22 cellular contexts compared by ENCODE assay signal in genomic region chr2:21072477-21073242, GRCh38. TPM values are rescaled to one million over a fixed set of nuclear protein-coding genes. Genes with fewer than 3 reads are reported as not detected.
DNase-seq lines count a peak whose midpoint lies in the region; ATAC-seq and TF ChIP-seq lines count a peak whose summit lies in the region.
"Had no signal": no experiment of that assay in that cellular context is flagged by ENCODE, and none has a peak within 500 bp of the region (broad histone marks: within the 10 kb centered on the region; RNA-seq: fewer than 3 reads in every experiment).

No MANE protein-coding gene starts in this region.

- no peaks in the 10 kb centered on the region for H3K27me3 ChIP-seq in GM23338 (ENCODE audit: insufficient read depth)
- H3K27me3 ChIP-seq in mesendoderm (ENCODE audit: insufficient read depth, low read length, poor library complexity) = no peaks in the 10 kb centered on the region
- H3K27me3 ChIP-seq in dorsolateral prefrontal cortex = peaks cover 0 to 11% (median 0%) of the 10 kb centered on the region in 45 donors
- H3K27me3 ChIP-seq: BLaER1 had no signal

- H2BK15ac ChIP-seq in mesendoderm (replicated peaks; ENCODE audit: low read depth) = no peak overlapping the region

- H3K9me3 ChIP-seq in OCI-LY7 (ENCODE audit: low read length) = no peaks in the 10 kb centered on the region
- H3K9me3 ChIP-seq: BLaER1 had no signal

- H3K4me3 Mint-ChIP-seq in GM23338 (no peak overlapping the region), endothelial cell (ENCODE audit: unreplicated experiment) (no peak overlapping the region)
- H3K4me3 Mint-ChIP-seq: CD4-positive, alpha-beta T cell had no signal

- H3K4me1 Mint-ChIP-seq in GM23338 (peaks cover 24% of the 10 kb centered on the region), endothelial cell (ENCODE audit: unreplicated experiment) (peaks cover 41% of the 10 kb centered on the region)

- H3K79me2 ChIP-seq in GM23338 (replicated peaks; ENCODE audit: insufficient read depth) (no peaks in the 10 kb centered on the region), OCI-LY7 (ENCODE audit: insufficient read depth, low read depth, low read length) (no peaks in the 10 kb centered on the region), mesendoderm (ENCODE audit: control insufficient read depth, insufficient read depth, low read length) (no peaks in the 10 kb centered on the region)

- H4K5ac ChIP-seq in mesendoderm (ENCODE audit: low read length) = no peak overlapping the region

- DNase-seq in GM23338 (ENCODE audit: low spot score) (no peak), OCI-LY7 (ENCODE audit: low spot score) (no peak), endothelial cell (ENCODE audit: low spot score) (no peak), mesendoderm (peak; percentile 12), dorsolateral prefrontal cortex (no peak), SW480 (ENCODE audit: low spot score) (no peak), NCI-H2196 treated with DMSO at 0.1 percent for 48 hours (lab: John Stamatoyannopoulos, UW; ENCODE audit: unreplicated experiment) (no peak), DMS79 (lab: John Stamatoyannopoulos, UW) (no peak)
- DNase-seq: CD4-positive, alpha-beta T cell; COR-L47; DND-41; GOT3; Kasumi-1; NCI-H1048; NCI-H1417 treated with DMSO at 0.1 percent for 48 hours; NCI-H187; NCI-H446 treated with DMSO at 0.1 percent for 48 hours; NCI-H526 treated with DMSO at 0.1 percent for 48 hours had no signal

- no TSS peak for BruUV-seq in OCI-LY7 (replicated peaks; lab: Mats Ljungman, UMichigan)

- H3K27me3 Mint-ChIP-seq in GM23338 (ENCODE audit: insufficient read depth, low read depth, poor library complexity) (no peaks in the 10 kb centered on the region), endothelial cell (ENCODE audit: unreplicated experiment) (no peaks in the 10 kb centered on the region)

- no peak overlapping the region for H2BK5ac ChIP-seq in mesendoderm (ENCODE audit: low read length)

- no peaks in the 10 kb centered on the region for H3K9me2 ChIP-seq in GM23338 (ENCODE audit: insufficient read depth)
- H3K9me2 ChIP-seq in OCI-LY7 (ENCODE audit: insufficient read depth, low read length) = no peaks in the 10 kb centered on the region

- H3K36me3 Mint-ChIP-seq in GM23338 (ENCODE audit: low read depth) (no peaks in the 10 kb centered on the region), endothelial cell (ENCODE audit: low read depth, unreplicated experiment) (no peaks in the 10 kb centered on the region)

- no peak overlapping the region for H3K56ac ChIP-seq in mesendoderm (ENCODE audit: low read length)

- intact Hi-C loops in OCI-LY7 (cut with micrococcal nuclease; ENCODE audit: unreplicated experiment) (no loop called here), dorsolateral prefrontal cortex (cut with DNase I) (no loop called here)

- no peaks in the 10 kb centered on the region for H4K20me1 ChIP-seq in GM23338 (replicated peaks; ENCODE audit: insufficient read depth)
- no peaks in the 10 kb centered on the region for H4K20me1 ChIP-seq in OCI-LY7 (ENCODE audit: insufficient read depth, low read length)
- H4K20me1 ChIP-seq: BLaER1 had no signal

- POLR2A ChIA-PET in OCI-LY7 (lab: Charles Lee) = no interaction called here

- no peaks in the 10 kb centered on the region for H3K9me3 Mint-ChIP-seq in GM23338
- H3K9me3 Mint-ChIP-seq in endothelial cell (ENCODE audit: unreplicated experiment) = no peaks in the 10 kb centered on the region
- H3K9me3 Mint-ChIP-seq: CD4-positive, alpha-beta T cell had no signal

- CTCF ChIA-PET in OCI-LY7 (lab: Charles Lee; ENCODE audit: unreplicated experiment) = no interaction called here

- no peak overlapping the region for H3K4ac ChIP-seq in mesendoderm (ENCODE audit: low read depth, low read length)

- no peak overlapping the region for H4K8ac ChIP-seq in mesendoderm (ENCODE audit: low read depth, low read length)

- H3K9ac ChIP-seq in mesendoderm (ENCODE audit: low read length) = no peak overlapping the region
- H3K9ac ChIP-seq: BLaER1 had no signal

- H3K4me1 ChIP-seq in GM23338 (ENCODE audit: insufficient read depth) (peaks cover 19% of the 10 kb centered on the region; the same call in 1 of the 2 replicates), OCI-LY7 (ENCODE audit: insufficient read depth, low read length, poor library complexity, severe bottlenecking) (no peaks in the 10 kb centered on the region), mesendoderm (ENCODE audit: control insufficient read depth, low read depth, low read length) (no peaks in the 10 kb centered on the region)
- H3K4me1 ChIP-seq: BLaER1 had no signal

- H3K23ac ChIP-seq in mesendoderm (ENCODE audit: low read length) = no peak overlapping the region

- TF ChIP-seq CTCF in GM23338 (conservative IDR thresholded peaks at IDR 0.05; ENCODE audit: low read depth in 2 of 2) (peak in 1 of 2 experiments; percentile 37; a peak in 2 of 4 replicates), OCI-LY7 (conservative IDR thresholded peaks at IDR 0.05; ENCODE audit: low read length) (0 out of 2 replicates have a peak, but pooled peaks have one; percentile 12), endothelial cell (IDR thresholded peaks at IDR 0.05; ENCODE audit: unreplicated experiment) (no peak), dorsolateral prefrontal cortex (IDR thresholded peaks at IDR 0.05 in 54 of 56, conservative IDR thresholded peaks at IDR 0.05 in 2 of 56; ENCODE audit: low read depth in 1 of 56, partially characterized antibody in 56 of 56) (no peak)

- H3K27ac ChIP-seq in GM23338 (ENCODE audit: low read depth) (no peak overlapping the region), OCI-LY7 (ENCODE audit: low read depth, low read length, poor library complexity, severe bottlenecking) (no peak overlapping the region), mesendoderm (ENCODE audit: low read depth, low read length) (no peak overlapping the region), dorsolateral prefrontal cortex (no peak overlapping the region)
- H3K27ac ChIP-seq: BLaER1 had no signal

- peak; percentile 29; the same call in 1 of the 3 replicates for ATAC-seq in GM23338

- WGBS in mesendoderm (ENCODE audit: extremely low coverage, insufficient coverage, low lambda C conversion rate) = no CpG with 5 or more reads among the region's 4 CpGs

- H3K36me3 ChIP-seq in GM23338 (ENCODE audit: insufficient read depth) (no peaks in the 10 kb centered on the region), OCI-LY7 (ENCODE audit: insufficient read depth, low read length) (no peaks in the 10 kb centered on the region), mesendoderm (ENCODE audit: control insufficient read depth, insufficient read depth, low read length) (no peaks in the 10 kb centered on the region)
- H3K36me3 ChIP-seq: BLaER1 had no signal

- no peaks in the 10 kb centered on the region for H3F3A ChIP-seq in GM23338 (replicated peaks; ENCODE audit: low read depth)

- H3K4me3 ChIP-seq in GM23338 (no peak overlapping the region), OCI-LY7 (ENCODE audit: low read depth, low read length, poor library complexity, severe bottlenecking) (no peak overlapping the region), mesendoderm (ENCODE audit: low read length) (no peak overlapping the region), dorsolateral prefrontal cortex (no peak overlapping the region)
- H3K4me3 ChIP-seq: BLaER1 had no signal

- H2AFZ ChIP-seq in GM23338 (no peak overlapping the region), OCI-LY7 (ENCODE audit: low read length) (no peak overlapping the region)

- no peak overlapping the region for H2AK5ac ChIP-seq in mesendoderm (ENCODE audit: low read length)

- H3K79me1 ChIP-seq in mesendoderm (ENCODE audit: low read length) = no peaks in the 10 kb centered on the region

- H3K4me2 ChIP-seq in GM23338 (no peak overlapping the region), OCI-LY7 (ENCODE audit: low read length) (no peak overlapping the region), mesendoderm (ENCODE audit: low read length) (no peak overlapping the region)
- H3K4me2 ChIP-seq: BLaER1 had no signal

- H3K27ac Mint-ChIP-seq in GM23338 (no peak overlapping the region), endothelial cell (ENCODE audit: unreplicated experiment) (peak overlapping the region; percentile 48)
- H3K27ac Mint-ChIP-seq: CD4-positive, alpha-beta T cell had no signal

- H2BK120ac ChIP-seq in mesendoderm (ENCODE audit: low read depth, low read length) = no peak overlapping the region

- no peak overlapping the region for H3K18ac ChIP-seq in mesendoderm (ENCODE audit: low read length)

RNA-seq across cellular contexts. Expression of gene APOB, which starts 28.8 kb away (rescaled TPM):
- 0.56 and 0.62 TPM in 2 replicates for total RNA-seq in GM23338 (2014; rRNA removed; shearing (Covaris generic))
- polyA plus RNA-seq in GM23338 (2016; fragmentation: Nextera tagmentation; extraction: Ambion mirVana) = 0.08 and 0.12 TPM in 2 replicates
- 0.03 TPM in 1 of 2 replicates, not detected in the other for total RNA-seq in OCI-LY7 (2014; rRNA removed; shearing (Covaris generic))
- not detected in 2 replicates for total RNA-seq in OCI-LY7 (2022)
- total RNA-seq in endothelial cell (ENCODE audit: unreplicated experiment) = 15.9 TPM
- polyA plus RNA-seq in mesendoderm (2013, experiment 1 of 2) = 0.10 TPM
- 0.11 TPM for polyA plus RNA-seq in mesendoderm (2013, experiment 2 of 2)
- under 1 TPM; 0.10 to 0.83 (median 0.34) TPM for total RNA-seq in dorsolateral prefrontal cortex
- total RNA-seq: A673; CD4-positive, alpha-beta T cell; G401; MCF 10A had no signal

RNA-seq across cellular contexts. Expression of gene TDRD15, which starts 51.1 kb away (rescaled TPM):
- total RNA-seq in GM23338 (2014; rRNA removed; shearing (Covaris generic)) = 0.07 TPM in 1 of 2 replicates, not detected in the other
- 0.10 TPM in 1 of 2 replicates, not detected in the other for polyA plus RNA-seq in GM23338 (2016; fragmentation: Nextera tagmentation; extraction: Ambion mirVana)
- total RNA-seq in OCI-LY7 (2014; rRNA removed; shearing (Covaris generic)) = not detected in 2 replicates
- total RNA-seq in OCI-LY7 (2022) (not detected in 2 replicates), endothelial cell (ENCODE audit: unreplicated experiment) (0.05 TPM), dorsolateral prefrontal cortex (under 1 TPM in 20 of 120 experiments, not detected in 100; 0.07 to 0.19 (median 0.10) TPM)
- polyA plus RNA-seq in mesendoderm (2013, experiment 1 of 2) = not detected
- polyA plus RNA-seq in mesendoderm (2013, experiment 2 of 2) = not detected
- total RNA-seq: A673; CD4-positive, alpha-beta T cell; G401; MCF 10A had no signal
